Comparison of ENCODE assay signal across 11 cellular contexts in the genomic region with DNA sequence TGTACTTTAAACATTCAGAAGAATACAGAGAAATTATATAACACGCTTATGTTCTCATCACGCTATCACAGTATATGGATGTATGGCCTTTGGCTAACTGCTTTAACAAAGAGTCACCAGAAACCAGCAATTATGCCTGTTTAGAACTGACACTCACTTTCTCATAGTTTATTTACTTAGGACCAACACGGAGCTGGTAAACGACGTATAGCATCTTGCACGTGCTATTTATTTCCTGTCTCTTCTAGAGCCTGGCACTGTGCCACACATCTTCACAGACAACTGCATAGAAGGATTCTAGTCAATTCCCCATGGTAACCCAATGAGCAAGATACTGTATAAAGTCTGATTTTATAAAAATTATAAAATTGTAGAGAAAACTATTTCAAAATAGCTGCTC. TPM values are rescaled to one million over a fixed set of nuclear protein-coding genes. Genes with fewer than 3 reads are reported as not detected.
DNase-seq lines count a peak whose midpoint lies in the region; ATAC-seq and TF ChIP-seq lines count a peak whose summit lies in the region.
"Had no signal": no experiment of that assay in that cellular context is flagged by ENCODE, and none has a peak within 500 bp of the region (broad histone marks: within the 10 kb centered on the region; RNA-seq: fewer than 3 reads in every experiment).

No MANE protein-coding gene starts in this region.

- peaks cover 24% of the 10 kb centered on the region for H3K36me3 ChIP-seq in IMR-90 (ENCODE audit: control insufficient read depth, insufficient read depth, low read length)
- H3K36me3 ChIP-seq: ovary had no signal

- no peak overlapping the region for H3K9ac ChIP-seq in IMR-90 (ENCODE audit: low read depth, low read length)

- H3K14ac ChIP-seq in IMR-90 (replicated peaks; ENCODE audit: low read depth, low read length): no peak overlapping the region

- peaks cover 14 to 54% of the 10 kb centered on the region in 2 experiments for H3K79me1 ChIP-seq in IMR-90 (ENCODE audit: low read depth in 1 of 2, low read length in 2 of 2)

- H4K5ac ChIP-seq in IMR-90 (ENCODE audit: low read depth, low read length): no peak overlapping the region

- POLR2A ChIA-PET in IMR-90 (lab: Charles Lee; ENCODE audit: unreplicated experiment): no interaction called here

- dilution Hi-C loops in IMR-90 (cut with HindIII; ENCODE audit: low sequenced_read_pairs, unreplicated experiment): no loop called here

- no peaks in the 10 kb centered on the region for H3K9me3 ChIP-seq in IMR-90 (ENCODE audit: control insufficient read depth, insufficient read depth, low read length)
- H3K9me3 ChIP-seq: gastroesophageal sphincter, ovary had no signal

- H3K27ac ChIP-seq in IMR-90 (ENCODE audit: insufficient read depth, low read length): no peak overlapping the region

- H2BK20ac ChIP-seq in IMR-90 (ENCODE audit: low read depth, low read length): no peak overlapping the region

- no peak overlapping the region for H2BK5ac ChIP-seq in IMR-90 (ENCODE audit: low read depth, low read length, poor library complexity, severe bottlenecking)

- no peak overlapping the region for H2AK9ac ChIP-seq in IMR-90 (replicated peaks; ENCODE audit: low read depth, low read length, poor library complexity)

- no peak overlapping the region for H3K4ac ChIP-seq in IMR-90 (ENCODE audit: low read depth, low read length)

- no peak for TF ChIP-seq RAD21 in IMR-90 (IDR thresholded peaks at IDR 0.05; ENCODE audit: low read length)

- H3K23ac ChIP-seq in IMR-90 (ENCODE audit: low read depth, low read length): no peak overlapping the region

- peaks cover 24% of the 10 kb centered on the region for H3K9me1 ChIP-seq in IMR-90 (ENCODE audit: insufficient read depth, low read length)

- H4K8ac ChIP-seq in IMR-90 (ENCODE audit: low read depth in 2 of 2, low read length in 2 of 2): no peak overlapping the region

- no peak overlapping the region for H3K4me3 ChIP-seq in IMR-90 (ENCODE audit: insufficient read depth, low read depth, low read length)
- H3K4me3 ChIP-seq: gastroesophageal sphincter, ovary had no signal

- BruUV-seq in IMR-90 (replicated peaks; lab: Mats Ljungman, UMichigan): no TSS peak

- no peak overlapping the region for H2BK15ac ChIP-seq in IMR-90 (ENCODE audit: low read depth, low read length)

- TF ChIP-seq CTCF in IMR-90 (conservative IDR thresholded peaks at IDR 0.05; ENCODE audit: low read depth, low read length): no peak

- H3K4me1 ChIP-seq in IMR-90 (ENCODE audit: control insufficient read depth, insufficient read depth, low read length): peaks cover 15% of the 10 kb centered on the region

- H4K20me1 ChIP-seq in IMR-90 (ENCODE audit: insufficient read depth, low read length): peaks cover 43% of the 10 kb centered on the region

- WGBS in IMR-90 (ENCODE audit: extremely low coverage in 2 of 2, insufficient read length in 1 of 2), 2 experiments: no CpG with 5 or more reads among the region's 6 CpGs

- no peak overlapping the region for H2AFZ ChIP-seq in IMR-90 (replicated peaks; ENCODE audit: low read length, poor library complexity)

- intact Hi-C loops in IMR-90 (cut with micrococcal nuclease): loop anchor here (2.0 kb wide), 1 partner anchor 15 kb away; no protein-coding TSS in a partner anchor

- H4K91ac ChIP-seq in IMR-90 (ENCODE audit: insufficient read depth, low read depth, low read length): no peak overlapping the region

- H2BK120ac ChIP-seq in IMR-90 (ENCODE audit: low read depth, low read length): no peak overlapping the region

- no peak overlapping the region for H2AK5ac ChIP-seq in IMR-90 (ENCODE audit: low read depth, low read length)

- H3K18ac ChIP-seq in IMR-90 (ENCODE audit: low read depth, low read length): no peak overlapping the region

- in situ Hi-C loops in IMR-90 (cut with MboI; ENCODE audit: low sequenced_read_pairs) (no loop called here), ACHN (cut with HindIII; ENCODE audit: low pct_ligation_motif_present, low pct_unique_long_range_greater_than_20kb, low sequenced_read_pairs) (no loop called here)

- ATAC-seq in IMR-90 (ENCODE audit: low read depth): no peak

- H3K27me3 ChIP-seq in IMR-90 (ENCODE audit: control insufficient read depth, insufficient read depth, low read length): no peaks in the 10 kb centered on the region
- H3K27me3 ChIP-seq: gastroesophageal sphincter, ovary had no signal

- DNase-seq in CD1c-positive myeloid dendritic cell (ENCODE audit: extremely low spot score) (peak; percentile 44), IMR-90 (peak; percentile 41), iris pigment epithelial cell (ENCODE audit: low read depth) (peak; percentile 44), LoVo (ENCODE audit: low spot score) (no peak), ACHN (no peak), HCEC 1CT (no peak), superior temporal gyrus (ENCODE audit: extremely low spot score) (no peak)
- peak; percentile 66 for DNase-seq in activated CD4-positive, alpha-beta T cell treated with anti-CD3 and anti-CD28 coated beads, Interleukin-2, amount 50 U/mL, for 1 hour

- CTCF ChIA-PET in IMR-90 (lab: Yijun Ruan, JAX): no interaction called here

- no peak overlapping the region for H3K4me2 ChIP-seq in IMR-90 (ENCODE audit: low read depth, low read length)

- no peak for TF ChIP-seq POLR2A in IMR-90 (IDR thresholded peaks at IDR 0.05; ENCODE audit: low read depth, low read length)

- no peak overlapping the region for H3K56ac ChIP-seq in IMR-90 (ENCODE audit: extremely low read depth, insufficient read depth, low read length)

TF ChIP-seq in IMR-90, 13 proteins besides CTCF, POLR2A, EP300 and RAD21:
- TF ChIP-seq BHLHE40 (IDR thresholded peaks at IDR 0.05; ENCODE audit: low read depth, low read length): peak; percentile 77
- no peak for TF ChIP-seq USF2 (IDR thresholded peaks at IDR 0.05; ENCODE audit: low read depth, low read length)

RNA-seq across cellular contexts. Expression of gene TBC1D2B, which starts 43.6 kb away (rescaled TPM):
- total RNA-seq in IMR-90 (2012; rRNA removed): 17.7 and 17.8 TPM in 2 replicates
- 22.8 and 28.3 TPM in 2 replicates for polyA plus RNA-seq in IMR-90 (2012; rRNA removed)
- 13.0 and 22.1 TPM in 2 replicates for polyA plus RNA-seq in IMR-90 (2012; cell fraction: cytosol; rRNA removed)
- 84.5 and 160 TPM in 2 replicates for polyA plus RNA-seq in IMR-90 (2012; cell fraction: nucleus; rRNA removed; ENCODE audit: low replicate concordance)

RNA-seq across cellular contexts. Expression of gene SH2D7, which starts 58.5 kb away (rescaled TPM):
- total RNA-seq in IMR-90 (2012; rRNA removed): not detected in 2 replicates
- polyA plus RNA-seq in IMR-90 (2012; rRNA removed): not detected in 2 replicates
- polyA plus RNA-seq in IMR-90 (2012; cell fraction: cytosol; rRNA removed): not detected in 2 replicates
- not detected in 2 replicates for polyA plus RNA-seq in IMR-90 (2012; cell fraction: nucleus; rRNA removed; ENCODE audit: low replicate concordance)
- total RNA-seq: gastroesophageal sphincter, ovary, subcutaneous adipose tissue had no signal
- polyA plus RNA-seq: ovary had no signal

Comparison
In these comparisons a context has a peak if more than half of its experiments do, and no peak if none do; other contexts are left out.
1. DNase-seq: peak in CD1c-positive myeloid dendritic cell (single experiment), IMR-90 (single experiment), activated CD4-positive, alpha-beta T cell treated with anti-CD3 and anti-CD28 coated beads, Interleukin-2, amount 50 U/mL, for 1 hour (single experiment) and iris pigment epithelial cell (single experiment); none in LoVo (single experiment), ACHN (single experiment), HCEC 1CT (single experiment) and superior temporal gyrus (single experiment).